ENCODE assay signal across 8 cellular contexts in genomic region chr7:73520673-73521635, GRCh38. TPM values are rescaled to one million over a fixed set of nuclear protein-coding genes. Genes with fewer than 3 reads are reported as not detected.
DNase-seq lines count a peak whose midpoint lies in the region; ATAC-seq and TF ChIP-seq lines count a peak whose summit lies in the region.

No MANE protein-coding gene starts in this region.

- H3K4me3 ChIP-seq in fibroblast of villous mesenchyme (ENCODE audit: low read depth, low read length), result peak overlapping the region; percentile 73

- peak overlapping the region; percentile 91 for H3K4me3 Mint-ChIP-seq in activated B cell treated with CpG ODN at 0.5 μM for 24 hours

- DNase-seq in ELF-1 (ENCODE audit: low read depth, low spot score), result peak; percentile 58
- DNase-seq in HT-29 (ENCODE audit: low spot score), result peak; percentile 41
- DNase-seq in activated B cell treated with CpG ODN at 0.5 μM for 24 hours, result no peak
- DNase-seq in fibroblast of villous mesenchyme (ENCODE audit: low read depth), result peak; percentile 54
- DNase-seq in posterior vena cava (ENCODE audit: low spot score), result peak; percentile 73
- DNase-seq in NCI-H510A treated with DMSO at 0.1 percent for 48 hours (lab: John Stamatoyannopoulos, UW), result no peak
- no peak for DNase-seq in HEK293T (ENCODE audit: extremely low spot score)
- no peak for DNase-seq in stimulated activated naive CD4-positive, alpha-beta T cell (lab: John Stamatoyannopoulos, UW)

- intact Hi-C loops in activated B cell treated with CpG ODN at 0.5 μM for 24 hours (cut with micrococcal nuclease) (loop anchor here (5.0 kb wide), 1 partner anchor 1136 kb away; the partner anchor contains the start of gene GTF2I), posterior vena cava (cut with DNase I) (no loop called here)

- peaks cover 61% of the 10 kb centered on the region for H3K4me1 Mint-ChIP-seq in activated B cell treated with CpG ODN at 0.5 μM for 24 hours

- CTCF ChIA-PET in activated B cell treated with CpG ODN at 0.5 μM for 24 hours (lab: Charles Lee) (interaction anchor here (1.6 kb wide), 1 partner anchor 147 kb away, joined by 3 read pairs; no protein-coding TSS in a partner anchor), HEK293T (lab: Yijun Ruan, JAX) (no interaction called here)

- no peaks in the 10 kb centered on the region for H3K9me3 Mint-ChIP-seq in activated B cell treated with CpG ODN at 0.5 μM for 24 hours

- peaks cover 34% of the 10 kb centered on the region for H3K36me3 Mint-ChIP-seq in activated B cell treated with CpG ODN at 0.5 μM for 24 hours (ENCODE audit: low read depth)

- TF ChIP-seq CTCF in activated B cell treated with CpG ODN at 0.5 μM for 24 hours (IDR thresholded peaks at IDR 0.05) (no peak), fibroblast of villous mesenchyme (IDR thresholded peaks at IDR 0.05; ENCODE audit: insufficient read depth, low read depth, low read length) (no peak)

- H3K27ac Mint-ChIP-seq in activated B cell treated with CpG ODN at 0.5 μM for 24 hours, result peak overlapping the region; percentile 81

- no peaks in the 10 kb centered on the region for H3K27me3 Mint-ChIP-seq in activated B cell treated with CpG ODN at 0.5 μM for 24 hours

- no peak for ATAC-seq in activated B cell treated with CpG ODN at 0.5 μM for 24 hours (ENCODE audit: low read depth)

- POLR2A ChIA-PET in activated B cell treated with CpG ODN at 0.5 μM for 24 hours (lab: Charles Lee) (interaction anchor here (0.7 to 2.6 kb wide), 7 partner anchors 12 to 692 kb away, joined by 3 to 29 read pairs (median 5); partner anchors contain the start of genes BCL7B and TBL2), HEK293T (lab: Yijun Ruan, JAX) (interaction anchor here (1.3 to 3.2 kb wide), 5 partner anchors 36 to 61 kb away, joined by 3 to 25 read pairs (median 10); partner anchors contain the start of genes BCL7B and TBL2)

TF ChIP-seq in HEK293T, 16 proteins besides CTCF, POLR2A, EP300 and RAD21:
- no peak for TF ChIP-seq ELF4 (IDR thresholded peaks at IDR 0.05)
- TF ChIP-seq ZNF384 (IDR thresholded peaks at IDR 0.05), result no peak

RNA-seq across cellular contexts. Expression of gene BAZ1B, which starts 1.1 kb away (rescaled TPM):
- 49.9 and 51.9 TPM in 2 replicates for total RNA-seq in HT-29 (2014; rRNA removed; shearing (Covaris generic))
- total RNA-seq in activated B cell treated with CpG ODN at 0.5 μM for 24 hours, result 53.6 and 59.1 TPM in 2 replicates
- total RNA-seq in fibroblast of villous mesenchyme, result 57.0 and 64.3 TPM in 2 replicates
- 10 to 100 TPM; 43.5 to 50.6 TPM for total RNA-seq in posterior vena cava

RNA-seq across cellular contexts. Expression of gene BCL7B, which starts 36.5 kb away (rescaled TPM):
- 65.4 and 71.0 TPM in 2 replicates for total RNA-seq in HT-29 (2014; rRNA removed; shearing (Covaris generic))
- total RNA-seq in activated B cell treated with CpG ODN at 0.5 μM for 24 hours (62.0 and 62.6 TPM in 2 replicates), fibroblast of villous mesenchyme (27.2 and 30.3 TPM in 2 replicates), posterior vena cava (10 to 100 TPM; 59.0 to 79.2 TPM)

RNA-seq across cellular contexts. Expression of gene TBL2, which starts 57.4 kb away (rescaled TPM):
- total RNA-seq in HT-29 (2014; rRNA removed; shearing (Covaris generic)), result 73.1 and 94.4 TPM in 2 replicates
- 26.1 and 33.5 TPM in 2 replicates for total RNA-seq in activated B cell treated with CpG ODN at 0.5 μM for 24 hours
- total RNA-seq in fibroblast of villous mesenchyme, result 64.4 and 68.7 TPM in 2 replicates
- total RNA-seq in posterior vena cava, result 10 to 100 TPM; 21.7 to 24.4 TPM

Comparison
In these comparisons a context has a peak if more than half of its experiments do, and no peak if none do; other contexts are left out.
1. DNase-seq: peak in ELF-1 (single experiment), HT-29 (single experiment), fibroblast of villous mesenchyme (single experiment) and posterior vena cava (single experiment); none in activated B cell treated with CpG ODN at 0.5 μM for 24 hours (single experiment), NCI-H510A treated with DMSO at 0.1 percent for 48 hours (single experiment), HEK293T (single experiment) and stimulated activated naive CD4-positive, alpha-beta T cell (0 of 6).